ENCODE assay signal across 7 cellular contexts in the genomic region with DNA sequence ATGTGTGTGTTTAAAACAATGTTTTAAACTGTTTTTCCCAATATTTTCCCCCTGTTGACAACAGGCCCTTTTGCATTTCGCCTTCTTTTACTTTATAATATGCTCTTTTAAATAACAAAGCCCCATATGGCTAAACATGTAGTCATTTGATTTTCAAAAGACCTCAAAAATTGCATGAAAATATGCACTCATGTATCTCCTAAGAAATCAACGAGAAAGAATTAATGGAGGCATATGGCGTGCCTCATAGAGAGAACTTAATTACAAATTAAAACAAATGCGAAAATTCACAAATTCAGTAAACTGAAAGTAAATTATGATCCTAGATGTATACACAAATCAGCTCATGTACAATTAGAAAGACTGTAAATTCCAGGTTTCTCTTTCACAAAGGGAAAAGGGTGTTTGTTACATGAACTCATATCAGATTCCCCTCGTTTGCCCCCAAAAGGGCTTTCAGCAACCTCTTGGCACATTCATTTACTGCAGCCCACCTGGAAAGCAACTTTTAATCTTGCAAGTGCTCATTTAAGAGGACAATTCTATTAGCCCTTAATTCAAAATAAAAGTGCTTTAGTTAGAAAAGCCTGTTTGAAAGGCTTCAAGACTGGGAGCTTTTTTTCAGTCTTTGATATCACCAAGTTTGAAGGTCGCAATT.
DNase-seq lines count a peak whose midpoint lies in the region; ATAC-seq, FAIRE-seq and TF ChIP-seq lines count a peak whose summit lies in the region.

No MANE protein-coding gene starts in this region.

- TF ChIP-seq CTCF in HL-60 (IDR thresholded peaks at IDR 0.05; ENCODE audit: insufficient read depth, low read length) (no peak), WERI-Rb-1 (IDR thresholded peaks at IDR 0.05; ENCODE audit: low read depth, low read length) (no peak), GM20000 (IDR thresholded peaks at IDR 0.05; ENCODE audit: extremely low read depth, missing control alignments) (no peak)

- no peak for FAIRE-seq in H54 (lab: Jason Lieb, UNC)

- H3K27ac Mint-ChIP-seq in stimulated activated naive B cell treated with anti-CD40 and anti-IgM and Interleukin-4, amounts not matched to agents 10 μg/mL and 1 μg/mL and 100 μg/mL, for 72 hours, result peak overlapping the region; percentile 91

- no peaks in the 10 kb centered on the region for H3K27me3 Mint-ChIP-seq in stimulated activated naive B cell treated with anti-CD40 and anti-IgM and Interleukin-4, amounts not matched to agents 10 μg/mL and 1 μg/mL and 100 μg/mL, for 72 hours

- H3K4me1 ChIP-seq in iPS DF 6.9 (ENCODE audit: control insufficient read depth, insufficient read depth, low read length), result peaks cover 2% of the 10 kb centered on the region; the same call in 1 of the 2 replicates

- H3K27me3 ChIP-seq in HL-60 (ENCODE audit: insufficient read depth, poor library complexity, severe bottlenecking) (no peaks in the 10 kb centered on the region), WERI-Rb-1 (ENCODE audit: insufficient read depth, low read depth, severe bottlenecking) (no peaks in the 10 kb centered on the region), iPS DF 6.9 (ENCODE audit: control insufficient read depth, insufficient read depth, low read length) (no peaks in the 10 kb centered on the region)

- peak overlapping the region; percentile 67 for H3K4me3 ChIP-seq in HL-60 (replicated peaks; ENCODE audit: insufficient read depth, low read length)
- peak overlapping the region; percentile 58 for H3K4me3 ChIP-seq in WERI-Rb-1 (ENCODE audit: low read depth, low read length)
- H3K4me3 ChIP-seq in iPS DF 6.9 (ENCODE audit: low read length), result peak overlapping the region; percentile 81; the same call in 1 of the 2 replicates

- H3K27ac ChIP-seq in HL-60 (replicated peaks) (no peak overlapping the region), WERI-Rb-1 (no peak overlapping the region), iPS DF 6.9 (ENCODE audit: low read length) (peak overlapping the region; percentile 25)

- H3K36me3 Mint-ChIP-seq in stimulated activated naive B cell treated with anti-CD40 and anti-IgM and Interleukin-4, amounts not matched to agents 10 μg/mL and 1 μg/mL and 100 μg/mL, for 72 hours, result peaks cover 3 to 5% of the 10 kb centered on the region in 2 donors

- DNase-seq in HL-60 (ENCODE audit: low read depth in 1 of 2, low spot score in 1 of 2), result no peak
- DNase-seq in WERI-Rb-1, result no peak
- DNase-seq in iPS DF 6.9 (ENCODE audit: low read depth, low spot score), result no peak
- DNase-seq in stimulated activated naive B cell treated with anti-CD40 and anti-IgM and Interleukin-4, amounts not matched to agents 10 μg/mL and 1 μg/mL and 100 μg/mL, for 72 hours, result no peak
- no peak for DNase-seq in GM20000 (ENCODE audit: low spot score)
- no peak for DNase-seq in H54 (ENCODE audit: insufficient read length, low spot score)

- peak overlapping the region; percentile 90 to 95 for H3K4me3 Mint-ChIP-seq in stimulated activated naive B cell treated with anti-CD40 and anti-IgM and Interleukin-4, amounts not matched to agents 10 μg/mL and 1 μg/mL and 100 μg/mL, for 72 hours

- peaks cover 41 to 68% of the 10 kb centered on the region in 2 donors for H3K4me1 Mint-ChIP-seq in stimulated activated naive B cell treated with anti-CD40 and anti-IgM and Interleukin-4, amounts not matched to agents 10 μg/mL and 1 μg/mL and 100 μg/mL, for 72 hours

- WGBS in iPS DF 6.9 (ENCODE audit: insufficient coverage, insufficient read length), result no CpG with 5 or more reads among the region's 6 CpGs

- no peaks in the 10 kb centered on the region for H3K9me3 ChIP-seq in WERI-Rb-1 (ENCODE audit: severe bottlenecking)
- no peaks in the 10 kb centered on the region for H3K9me3 ChIP-seq in iPS DF 6.9 (ENCODE audit: control insufficient read depth, insufficient read depth, low read length)

- peaks cover 0 to 1% of the 10 kb centered on the region in 2 donors for H3K9me3 Mint-ChIP-seq in stimulated activated naive B cell treated with anti-CD40 and anti-IgM and Interleukin-4, amounts not matched to agents 10 μg/mL and 1 μg/mL and 100 μg/mL, for 72 hours

- H3K36me3 ChIP-seq in WERI-Rb-1, result no peaks in the 10 kb centered on the region
- no peaks in the 10 kb centered on the region for H3K36me3 ChIP-seq in iPS DF 6.9 (ENCODE audit: control insufficient read depth, insufficient read depth, low read length)

- no peak for TF ChIP-seq POLR2A in H54 (IDR thresholded peaks at IDR 0.05; ENCODE audit: low read depth, low read length)

- no peak for ATAC-seq in stimulated activated naive B cell treated with anti-CD40 and anti-IgM and Interleukin-4, amounts not matched to agents 10 μg/mL and 1 μg/mL and 100 μg/mL, for 72 hours (replicated peaks)
- no peak for ATAC-seq in HG02763 (IDR thresholded peaks at IDR 0.05; ENCODE audit: unreplicated experiment)
